25 cellular contexts compared by ENCODE assay signal in genomic region chr4:33592701-33593100, GRCh38.
DNase-seq lines count a peak whose midpoint lies in the region; ATAC-seq and TF ChIP-seq lines count a peak whose summit lies in the region.
"Had no signal": no experiment of that assay in that cellular context is flagged by ENCODE, and none has a peak within 500 bp of the region (broad histone marks: within the 10 kb centered on the region; RNA-seq: fewer than 3 reads in every experiment).

No MANE protein-coding gene starts in this region.

- H3K79me2 ChIP-seq in mesendoderm (ENCODE audit: control insufficient read depth, insufficient read depth, low read length) = no peaks in the 10 kb centered on the region

- peaks cover 13 to 60% (median 42%) of the 10 kb centered on the region in 6 donors for H3K9me3 Mint-ChIP-seq in immature natural killer cell
- H3K9me3 Mint-ChIP-seq in activated T-helper 1 cell treated with anti-CD3 and anti-CD28 coated beads, Interleukin-12 subunit alpha, Interleukin-12 subunit beta, Interleukin-2, Interleukin-4 antibody, amounts not matched to agents 30 ng/mL and 10 ng/mL and 1 ng/mL, durations not matched to agents 14 hours and 24 hours and 36 hours = peaks cover 23% of the 10 kb centered on the region

- H2BK15ac ChIP-seq in mesendoderm (replicated peaks; ENCODE audit: low read depth) = no peak overlapping the region

- no peaks in the 10 kb centered on the region for H3K27me3 ChIP-seq in mesendoderm (ENCODE audit: insufficient read depth, low read length, poor library complexity)
- H3K27me3 ChIP-seq: BLaER1 treated with 17β-estradiol and CSF1 and Interleukin-3, amounts not matched to agents 10 nM and 100 nM had no signal

- no peak overlapping the region for H2BK5ac ChIP-seq in mesendoderm (ENCODE audit: low read length)

- no peaks in the 10 kb centered on the region for H3K27me3 Mint-ChIP-seq in immature natural killer cell (ENCODE audit: low read depth in 3 of 3)
- no peaks in the 10 kb centered on the region for H3K27me3 Mint-ChIP-seq in activated T-helper 1 cell treated with anti-CD3 and anti-CD28 coated beads, Interleukin-12 subunit alpha, Interleukin-12 subunit beta, Interleukin-2, Interleukin-4 antibody, amounts not matched to agents 30 ng/mL and 10 ng/mL and 1 ng/mL, durations not matched to agents 14 hours and 24 hours and 36 hours (ENCODE audit: insufficient read depth)
- H3K27me3 Mint-ChIP-seq: CD4-positive, alpha-beta memory T cell had no signal

- H3K27ac Mint-ChIP-seq in immature natural killer cell = no peak overlapping the region
- H3K27ac Mint-ChIP-seq in activated T-helper 1 cell treated with anti-CD3 and anti-CD28 coated beads, Interleukin-12 subunit alpha, Interleukin-12 subunit beta, Interleukin-2, Interleukin-4 antibody, amounts not matched to agents 30 ng/mL and 10 ng/mL and 1 ng/mL, durations not matched to agents 14 hours and 24 hours and 36 hours = no peak overlapping the region
- H3K27ac Mint-ChIP-seq: CD4-positive, alpha-beta memory T cell had no signal

- no peaks in the 10 kb centered on the region for H3K79me1 ChIP-seq in mesendoderm (ENCODE audit: low read length)

- intact Hi-C loops in activated T-helper 1 cell treated with anti-CD3 and anti-CD28 coated beads, Interleukin-12 subunit alpha, Interleukin-12 subunit beta, Interleukin-2, Interleukin-4 antibody, amounts not matched to agents 30 ng/mL and 10 ng/mL and 1 ng/mL, durations not matched to agents 14 hours and 24 hours and 36 hours (cut with micrococcal nuclease) = no loop called here

- no peak overlapping the region for H3K4me2 ChIP-seq in mesendoderm (ENCODE audit: low read length)
- H3K4me2 ChIP-seq: BLaER1 treated with 17β-estradiol and CSF1 and Interleukin-3, amounts not matched to agents 10 nM and 100 nM; SK-N-SH had no signal

- H3K4me3 ChIP-seq in choroid plexus epithelial cell (ENCODE audit: low read depth, low read length) = no peak overlapping the region
- no peak overlapping the region for H3K4me3 ChIP-seq in mesendoderm (ENCODE audit: low read length)
- H3K4me3 ChIP-seq: BLaER1 treated with 17β-estradiol and CSF1 and Interleukin-3, amounts not matched to agents 10 nM and 100 nM had no signal

- DNase-seq in DMS 273 (lab: John Stamatoyannopoulos, UW; ENCODE audit: unreplicated experiment) = peak; percentile 1
- DNase-seq in DMS 273 treated with DMSO at 0.1 percent for 48 hours (lab: John Stamatoyannopoulos, UW) = no peak
- peak; percentile 1 for DNase-seq in NCI-H69 (lab: John Stamatoyannopoulos, UW)
- DNase-seq in choroid plexus epithelial cell (ENCODE audit: low read depth) = peak; percentile 5
- DNase-seq in mesendoderm = peak; percentile 15
- DNase-seq in immature natural killer cell = no peak
- DNase-seq in activated T-helper 1 cell treated with anti-CD3 and anti-CD28 coated beads, Interleukin-12 subunit alpha, Interleukin-12 subunit beta, Interleukin-2, Interleukin-4 antibody, amounts not matched to agents 30 ng/mL and 10 ng/mL and 1 ng/mL, durations not matched to agents 14 hours and 24 hours and 36 hours (ENCODE audit: low spot score) = no peak
- DNase-seq: ACHN; Caco-2; CD4-positive, alpha-beta memory T cell; DMS153; GDM1; GOT3; HCEC 1CT; Karpas-422; NCI-H1417; NCI-H187; NCI-H2107; NCI-H446 treated with DMSO at 0.1 percent for 48 hours; SIG-M5; SK-N-SH had no signal

- H3K27ac ChIP-seq in mesendoderm (ENCODE audit: low read depth, low read length) = no peak overlapping the region
- H3K27ac ChIP-seq: 22Rv1; BLaER1 treated with 17β-estradiol and CSF1 and Interleukin-3, amounts not matched to agents 10 nM and 100 nM had no signal

- H3K23ac ChIP-seq in mesendoderm (ENCODE audit: low read length) = no peak overlapping the region

- no peak overlapping the region for H3K4ac ChIP-seq in mesendoderm (ENCODE audit: low read depth, low read length)

- H3K36me3 Mint-ChIP-seq in immature natural killer cell = no peaks in the 10 kb centered on the region
- no peaks in the 10 kb centered on the region for H3K36me3 Mint-ChIP-seq in activated T-helper 1 cell treated with anti-CD3 and anti-CD28 coated beads, Interleukin-12 subunit alpha, Interleukin-12 subunit beta, Interleukin-2, Interleukin-4 antibody, amounts not matched to agents 30 ng/mL and 10 ng/mL and 1 ng/mL, durations not matched to agents 14 hours and 24 hours and 36 hours (ENCODE audit: low read depth)
- H3K36me3 Mint-ChIP-seq: CD4-positive, alpha-beta memory T cell had no signal

- no peaks in the 10 kb centered on the region for H3K4me1 Mint-ChIP-seq in immature natural killer cell
- no peaks in the 10 kb centered on the region for H3K4me1 Mint-ChIP-seq in activated T-helper 1 cell treated with anti-CD3 and anti-CD28 coated beads, Interleukin-12 subunit alpha, Interleukin-12 subunit beta, Interleukin-2, Interleukin-4 antibody, amounts not matched to agents 30 ng/mL and 10 ng/mL and 1 ng/mL, durations not matched to agents 14 hours and 24 hours and 36 hours (ENCODE audit: low read depth)
- H3K4me1 Mint-ChIP-seq: CD4-positive, alpha-beta memory T cell had no signal

- ATAC-seq in HG03571 (IDR thresholded peaks at IDR 0.05; ENCODE audit: unreplicated experiment) = no peak
- ATAC-seq: Panc1 had no signal

- H3K56ac ChIP-seq in mesendoderm (ENCODE audit: low read length) = no peak overlapping the region

- no peak overlapping the region for H4K5ac ChIP-seq in mesendoderm (ENCODE audit: low read length)

- no peaks in the 10 kb centered on the region for H3K36me3 ChIP-seq in mesendoderm (ENCODE audit: control insufficient read depth, insufficient read depth, low read length)
- H3K36me3 ChIP-seq: BLaER1 treated with 17β-estradiol and CSF1 and Interleukin-3, amounts not matched to agents 10 nM and 100 nM had no signal

- H2AK5ac ChIP-seq in mesendoderm (ENCODE audit: low read length) = no peak overlapping the region

- H4K8ac ChIP-seq in mesendoderm (ENCODE audit: low read depth, low read length) = no peak overlapping the region

- no CpG with 5 or more reads among the region's 2 CpGs for WGBS in mesendoderm (ENCODE audit: extremely low coverage, insufficient coverage, low lambda C conversion rate)

- H3K4me3 Mint-ChIP-seq in immature natural killer cell = no peak overlapping the region
- no peak overlapping the region for H3K4me3 Mint-ChIP-seq in activated T-helper 1 cell treated with anti-CD3 and anti-CD28 coated beads, Interleukin-12 subunit alpha, Interleukin-12 subunit beta, Interleukin-2, Interleukin-4 antibody, amounts not matched to agents 30 ng/mL and 10 ng/mL and 1 ng/mL, durations not matched to agents 14 hours and 24 hours and 36 hours
- H3K4me3 Mint-ChIP-seq: CD4-positive, alpha-beta memory T cell had no signal

- no peak overlapping the region for H3K9ac ChIP-seq in mesendoderm (ENCODE audit: low read length)
- H3K9ac ChIP-seq: BLaER1 treated with 17β-estradiol and CSF1 and Interleukin-3, amounts not matched to agents 10 nM and 100 nM; SK-N-SH had no signal

- H2BK120ac ChIP-seq in mesendoderm (ENCODE audit: low read depth, low read length) = no peak overlapping the region

- no peak overlapping the region for H3K18ac ChIP-seq in mesendoderm (ENCODE audit: low read length)

- H3K4me1 ChIP-seq in mesendoderm (ENCODE audit: control insufficient read depth, low read depth, low read length) = no peaks in the 10 kb centered on the region
- H3K4me1 ChIP-seq: BLaER1 treated with 17β-estradiol and CSF1 and Interleukin-3, amounts not matched to agents 10 nM and 100 nM; Caco-2 had no signal

- TF ChIP-seq CTCF in choroid plexus epithelial cell (conservative IDR thresholded peaks at IDR 0.05; ENCODE audit: low read depth, low read length) = no peak

Comparison
In these comparisons a context has a peak if more than half of its experiments do, and no peak if none do; other contexts are left out.
1. DNase-seq: peak in DMS 273 (single experiment), NCI-H69 (single experiment), choroid plexus epithelial cell (single experiment) and mesendoderm (single experiment); none in DMS 273 treated with DMSO at 0.1 percent for 48 hours (single experiment), immature natural killer cell (0 of 3) and activated T-helper 1 cell treated with anti-CD3 and anti-CD28 coated beads, Interleukin-12 subunit alpha, Interleukin-12 subunit beta, Interleukin-2, Interleukin-4 antibody, amounts not matched to agents 30 ng/mL and 10 ng/mL and 1 ng/mL, durations not matched to agents 14 hours and 24 hours and 36 hours (single experiment).